2 cellular contexts compared by ENCODE assay signal in the genomic region with DNA sequence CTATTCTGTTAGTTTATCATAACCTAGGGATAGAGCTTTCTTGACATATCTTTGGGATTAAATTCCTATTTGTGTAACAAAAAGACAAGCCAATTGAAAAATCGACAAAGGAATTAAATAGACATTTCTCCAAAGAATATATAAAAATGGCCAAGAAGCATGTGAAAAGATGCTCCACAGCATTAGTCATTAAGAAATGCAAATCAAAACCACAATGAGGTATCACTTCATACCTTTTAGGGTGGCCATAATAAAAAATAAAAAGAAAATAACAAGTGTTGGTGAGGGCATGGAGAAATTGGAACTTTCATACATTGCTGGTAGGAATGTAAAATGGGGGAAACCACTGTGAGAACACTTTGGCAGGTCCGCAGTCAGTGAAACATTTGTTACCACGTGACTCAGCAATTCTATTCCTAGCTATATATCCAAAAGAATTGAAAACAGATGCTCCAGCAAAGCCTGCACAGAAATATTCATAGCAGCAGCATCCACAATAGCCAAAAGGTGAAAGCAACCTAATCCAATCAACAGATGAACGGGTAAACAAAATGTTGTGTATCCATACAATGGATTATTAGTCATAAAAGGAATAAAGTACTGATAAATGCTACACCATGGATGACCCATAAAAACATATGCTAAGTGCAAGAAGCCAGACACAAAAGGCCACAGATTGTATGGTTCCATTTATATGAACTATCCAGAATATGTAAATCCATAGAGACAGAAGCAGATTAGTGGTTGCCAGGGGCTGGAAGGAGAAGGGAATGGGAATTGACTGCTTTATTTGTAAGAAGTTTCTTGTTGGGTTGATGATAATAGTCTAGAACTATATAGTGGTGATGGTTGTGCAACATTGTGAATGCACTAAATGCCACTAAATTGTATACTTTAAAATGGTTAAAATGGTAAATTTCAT.
TF ChIP-seq lines count a peak whose summit lies in the region.

No MANE protein-coding gene starts in this region.

TF ChIP-seq in A549, 52 proteins besides CTCF, POLR2A, EP300 and RAD21:
- TF ChIP-seq CEBPB (IDR thresholded peaks at IDR 0.05) (no peak), NFE2L2 (conservative IDR thresholded peaks at IDR 0.05; ENCODE audit: low read length) (peak; percentile 62)

TF ChIP-seq in GM12878, 131 proteins besides CTCF, POLR2A, EP300 and RAD21:
- TF ChIP-seq ZBTB11 (CRISPR knock-in tag; IDR thresholded peaks at IDR 0.05) (no peak), RUNX3 (IDR thresholded peaks at IDR 0.05; ENCODE audit: low read length) (peak; percentile 52; the same call in 1 of the 2 replicates)
- TF ChIP-seq, protein P1, sequence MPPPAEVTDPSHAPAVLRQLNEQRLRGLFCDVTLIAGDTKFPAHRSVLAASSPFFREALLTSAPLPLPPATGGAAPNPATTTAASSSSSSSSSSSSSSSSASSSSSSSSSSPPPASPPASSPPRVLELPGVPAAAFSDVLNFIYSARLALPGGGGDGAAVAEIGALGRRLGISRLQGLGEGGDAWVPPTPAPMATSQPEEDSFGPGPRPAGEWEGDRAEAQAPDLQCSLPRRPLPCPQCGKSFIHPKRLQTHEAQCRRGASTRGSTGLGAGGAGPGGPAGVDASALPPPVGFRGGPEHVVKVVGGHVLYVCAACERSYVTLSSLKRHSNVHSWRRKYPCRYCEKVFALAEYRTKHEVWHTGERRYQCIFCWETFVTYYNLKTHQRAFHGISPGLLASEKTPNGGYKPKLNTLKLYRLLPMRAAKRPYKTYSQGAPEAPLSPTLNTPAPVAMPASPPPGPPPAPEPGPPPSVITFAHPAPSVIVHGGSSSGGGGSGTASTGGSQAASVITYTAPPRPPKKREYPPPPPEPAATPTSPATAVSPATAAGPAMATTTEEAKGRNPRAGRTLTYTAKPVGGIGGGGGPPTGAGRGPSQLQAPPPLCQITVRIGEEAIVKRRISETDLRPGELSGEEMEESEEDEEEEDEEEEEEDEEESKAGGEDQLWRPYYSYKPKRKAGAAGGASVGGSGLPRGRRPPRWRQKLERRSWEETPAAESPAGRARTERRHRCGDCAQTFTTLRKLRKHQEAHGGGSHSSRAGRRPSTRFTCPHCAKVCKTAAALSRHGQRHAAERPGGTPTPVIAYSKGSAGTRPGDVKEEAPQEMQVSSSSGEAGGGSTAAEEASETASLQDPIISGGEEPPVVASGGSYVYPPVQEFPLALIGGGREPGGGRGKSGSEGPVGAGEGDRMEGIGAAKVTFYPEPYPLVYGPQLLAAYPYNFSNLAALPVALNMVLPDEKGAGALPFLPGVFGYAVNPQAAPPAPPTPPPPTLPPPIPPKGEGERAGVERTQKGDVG (CRISPR knock-in tag; IDR thresholded peaks at IDR 0.05), result no peak
- TF ChIP-seq, protein P2, sequence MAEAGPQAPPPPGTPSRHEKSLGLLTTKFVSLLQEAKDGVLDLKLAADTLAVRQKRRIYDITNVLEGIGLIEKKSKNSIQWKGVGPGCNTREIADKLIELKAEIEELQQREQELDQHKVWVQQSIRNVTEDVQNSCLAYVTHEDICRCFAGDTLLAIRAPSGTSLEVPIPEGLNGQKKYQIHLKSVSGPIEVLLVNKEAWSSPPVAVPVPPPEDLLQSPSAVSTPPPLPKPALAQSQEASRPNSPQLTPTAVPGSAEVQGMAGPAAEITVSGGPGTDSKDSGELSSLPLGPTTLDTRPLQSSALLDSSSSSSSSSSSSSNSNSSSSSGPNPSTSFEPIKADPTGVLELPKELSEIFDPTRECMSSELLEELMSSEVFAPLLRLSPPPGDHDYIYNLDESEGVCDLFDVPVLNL (IDR thresholded peaks at IDR 0.05; ENCODE audit: low read depth, low read length), result no peak
